ENCODE assay signal across 8 cellular contexts in the genomic region with DNA sequence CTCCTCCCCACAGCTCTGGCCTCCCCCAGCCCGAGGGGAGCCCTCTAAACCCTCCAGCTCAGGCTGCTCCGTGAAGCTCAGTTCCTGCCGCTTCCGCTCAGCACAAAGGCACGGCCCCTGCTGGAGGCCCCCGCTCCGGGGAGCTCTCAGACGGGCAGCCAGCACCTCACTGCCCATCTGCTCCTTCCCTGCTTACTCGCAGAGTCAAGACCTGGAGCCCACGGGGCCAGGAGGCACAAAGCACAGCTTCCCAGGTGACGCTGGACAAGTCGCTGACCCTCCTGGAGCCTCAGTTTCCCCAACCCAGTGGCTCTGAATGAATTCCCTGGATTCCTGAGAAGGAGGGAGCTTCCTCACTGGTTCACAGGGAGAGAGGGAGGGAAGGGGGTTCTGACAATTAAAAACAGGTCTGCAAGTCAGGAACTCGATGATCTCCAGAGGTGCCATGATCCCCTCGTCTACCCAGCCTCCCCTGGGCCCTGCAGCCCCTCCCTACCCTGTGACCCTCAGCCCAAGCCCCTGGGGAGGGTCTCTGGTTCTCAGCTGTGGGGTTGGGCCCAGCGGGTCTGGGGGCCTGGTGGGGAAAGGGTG. TPM values are rescaled to one million over a fixed set of nuclear protein-coding genes. Genes with fewer than 3 reads are reported as not detected.
A peak's percentile ranks its signal among the peaks of the same experiment; 100 is the strongest.
DNase-seq lines count a peak whose midpoint lies in the region; ATAC-seq and TF ChIP-seq lines count a peak whose summit lies in the region.

No MANE protein-coding gene starts in this region.

- H3K4me1 ChIP-seq in skeletal muscle satellite cell (ENCODE audit: control insufficient read depth, insufficient read depth, low read length): peaks cover 37% of the 10 kb centered on the region
- H3K4me1 ChIP-seq in testis: peaks cover 25% of the 10 kb centered on the region

- H3K9ac ChIP-seq in skeletal muscle satellite cell (ENCODE audit: low read depth, low read length): peak overlapping the region; percentile 43

- DNase-seq in AG09319 (ENCODE audit: extremely low read depth, low read depth) (no peak), activated T-cell treated with anti-CD3 and anti-CD28 coated beads for 1 hour (ENCODE audit: low read depth) (peak; percentile 24), glomerular visceral epithelial cell (ENCODE audit: extremely low spot score) (peak; percentile 64), testis (no peak)

- H3K9me3 ChIP-seq in skeletal muscle satellite cell (replicated peaks; ENCODE audit: low read length) (no peaks in the 10 kb centered on the region), testis (no peaks in the 10 kb centered on the region)

- TF ChIP-seq POLR2A in testis (IDR thresholded peaks at IDR 0.05): no peak

- peak overlapping the region; percentile 66 for H3K4me2 ChIP-seq in skeletal muscle satellite cell (ENCODE audit: low read length)

- H3K36me3 ChIP-seq in skeletal muscle satellite cell (ENCODE audit: insufficient read depth, low read length) (peaks cover 8% of the 10 kb centered on the region), testis (ENCODE audit: low read depth, missing control alignments) (no peaks in the 10 kb centered on the region)

- H3K4me3 ChIP-seq in skeletal muscle satellite cell (ENCODE audit: low read length) (peak overlapping the region; percentile 29), testis (no peak overlapping the region)

- ATAC-seq in GM21619 (IDR thresholded peaks at IDR 0.05; ENCODE audit: unreplicated experiment) (peak; percentile 28), HG02798 (IDR thresholded peaks at IDR 0.05; ENCODE audit: poor library complexity, unreplicated experiment) (no peak), HG03196 (IDR thresholded peaks at IDR 0.05; ENCODE audit: unreplicated experiment) (no peak)

- intact Hi-C loops in testis (cut with DNase I; ENCODE audit: low total_unique reads): no loop called here

- H3K27me3 ChIP-seq in skeletal muscle satellite cell (ENCODE audit: control insufficient read depth, insufficient read depth, low read length): no peaks in the 10 kb centered on the region
- H3K27me3 ChIP-seq in testis: no peaks in the 10 kb centered on the region

- WGBS in testis, 2 donors: 23 to 30% methylated on average over 11 to 15 of the region's 15 CpGs

- peak; percentile 4; the same call in 1 of the 2 replicates for TF ChIP-seq CTCF in AG09319 (IDR thresholded peaks at IDR 0.05; ENCODE audit: low read depth, low read length)
- no peak for TF ChIP-seq CTCF in testis (IDR thresholded peaks at IDR 0.05)

- H3K27ac ChIP-seq in testis: peak overlapping the region in 1 of 2 donors; percentile 14

RNA-seq across cellular contexts. Expression of gene VAV2, which starts 36.2 kb away (rescaled TPM):
- total RNA-seq in skeletal muscle satellite cell (2012; rRNA removed): 10.9 and 12.9 TPM in 2 replicates
- 10 to 100 TPM; 12.2 to 14.1 TPM for total RNA-seq in testis
- polyA plus RNA-seq in testis (ENCODE audit: insufficient read depth, low read depth, low replicate concordance): 11.0 TPM

Comparison
In these comparisons a context has a peak if more than half of its experiments do, and no peak if none do; other contexts are left out.
1. DNase-seq: peak in activated T-cell treated with anti-CD3 and anti-CD28 coated beads for 1 hour (single experiment) and glomerular visceral epithelial cell (single experiment); none in AG09319 (single experiment) and testis (single experiment).